ENCODE assay signal across 8 cellular contexts in genomic region chr22:21952586-21953571, GRCh38. TPM values are rescaled to one million over a fixed set of nuclear protein-coding genes. Genes with fewer than 3 reads are reported as not detected.
A peak's percentile ranks its signal among the peaks of the same experiment; 100 is the strongest.
DNase-seq lines count a peak whose midpoint lies in the region; ATAC-seq and TF ChIP-seq lines count a peak whose summit lies in the region.

Gene PPM1F (minus strand): TSS chr22:21952848. CDS start chr22:21946048, 6,800 bp downstream.

- DNase-seq in Caki2 (ENCODE audit: low read depth), result peak; percentile 76
- DNase-seq in LoVo (ENCODE audit: low spot score), result peak; percentile 88
- DNase-seq in SKM-1 (lab: John Stamatoyannopoulos, UW; ENCODE audit: unreplicated experiment), result peak; percentile 64
- no peak for DNase-seq in glomerular endothelial cell (ENCODE audit: extremely low read depth, low read depth, low spot score)
- DNase-seq in osteoblast (ENCODE audit: insufficient read length, low spot score, missing footprints), result peak; percentile 99
- peak; percentile 88 to 92 for DNase-seq in suprapubic skin (ENCODE audit: low spot score in 2 of 2)

- H3K27ac ChIP-seq in osteoblast (ENCODE audit: low read depth, low read length) (peak within 1 kb of the TSS; percentile 28), suprapubic skin (peak within 1 kb of the TSS; percentile 71)

- peak within 1 kb of the TSS; percentile 86 for H3K4me3 Mint-ChIP-seq in activated naive CD4-positive, alpha-beta T cell treated with anti-CD3 and anti-CD28 coated beads, Interleukin-2, amount 50 U/mL, for 24 hours

- H3K36me3 ChIP-seq in osteoblast (ENCODE audit: insufficient read depth, low read length) (no peaks in the 10 kb centered on the region), suprapubic skin (peaks cover 1% of the 10 kb centered on the region)

- ATAC-seq in GM21526 (IDR thresholded peaks at IDR 0.05; ENCODE audit: low FRiP score, unreplicated experiment), result peak; percentile 64

- peak; percentile 67 for TF ChIP-seq CTCF in osteoblast (IDR thresholded peaks at IDR 0.05; ENCODE audit: extremely low read depth, low read depth, low read length)
- TF ChIP-seq CTCF in suprapubic skin (IDR thresholded peaks at IDR 0.05), result peak; percentile 90 to 97

- WGBS in suprapubic skin, result 19% methylated on average over 35 of the region's 58 CpGs

- peak within 1 kb of the TSS; percentile 78 for H3K4me3 ChIP-seq in osteoblast (ENCODE audit: insufficient read depth, low read length)
- H3K4me3 ChIP-seq in suprapubic skin, result peak within 1 kb of the TSS; percentile 72

- in situ Hi-C loops in Caki2 (cut with HindIII; ENCODE audit: low pct_unique_long_range_greater_than_20kb, low sequenced_read_pairs), result no loop called here

- peaks cover 38% of the 10 kb centered on the region for H3K79me2 ChIP-seq in osteoblast (ENCODE audit: insufficient read depth, low read length)

- no peaks in the 10 kb centered on the region for H3K36me3 Mint-ChIP-seq in activated naive CD4-positive, alpha-beta T cell treated with anti-CD3 and anti-CD28 coated beads, Interleukin-2, amount 50 U/mL, for 24 hours

- H3K9me3 Mint-ChIP-seq in activated naive CD4-positive, alpha-beta T cell treated with anti-CD3 and anti-CD28 coated beads, Interleukin-2, amount 50 U/mL, for 24 hours, result no peaks in the 10 kb centered on the region

- TF ChIP-seq EP300 in suprapubic skin (IDR thresholded peaks at IDR 0.05), result no peak

- H3K27me3 Mint-ChIP-seq in activated naive CD4-positive, alpha-beta T cell treated with anti-CD3 and anti-CD28 coated beads, Interleukin-2, amount 50 U/mL, for 24 hours, result no peaks in the 10 kb centered on the region

- H3K27me3 ChIP-seq in osteoblast (ENCODE audit: insufficient read depth, low read length) (no peaks in the 10 kb centered on the region), suprapubic skin (no peaks in the 10 kb centered on the region)

- peak within 1 kb of the TSS; percentile 74 for H2AFZ ChIP-seq in osteoblast (ENCODE audit: low read length)

- no peak for TF ChIP-seq POLR2A in suprapubic skin (IDR thresholded peaks at IDR 0.05)

- peak within 1 kb of the TSS; percentile 62 for H3K27ac Mint-ChIP-seq in activated naive CD4-positive, alpha-beta T cell treated with anti-CD3 and anti-CD28 coated beads, Interleukin-2, amount 50 U/mL, for 24 hours

- peaks cover 22% of the 10 kb centered on the region for H3K4me1 Mint-ChIP-seq in activated naive CD4-positive, alpha-beta T cell treated with anti-CD3 and anti-CD28 coated beads, Interleukin-2, amount 50 U/mL, for 24 hours

- H3K9me3 ChIP-seq in osteoblast (ENCODE audit: low read depth, low read length) (no peaks in the 10 kb centered on the region), suprapubic skin (no peaks in the 10 kb centered on the region)

- peak within 1 kb of the TSS; percentile 93 for H3K4me2 ChIP-seq in osteoblast (ENCODE audit: insufficient read depth, low read length)

- H3K4me1 ChIP-seq in osteoblast (ENCODE audit: insufficient read depth, low read length), result peaks cover 11% of the 10 kb centered on the region
- H3K4me1 ChIP-seq in suprapubic skin, result peaks cover 43% of the 10 kb centered on the region

- peaks cover 6% of the 10 kb centered on the region for H4K20me1 ChIP-seq in osteoblast (ENCODE audit: insufficient read depth, low read length)

RNA-seq across cellular contexts. Expression of gene PPM1F, which starts in this region (rescaled TPM):
- total RNA-seq in Caki2 (2014; rRNA removed; shearing (Covaris generic); ENCODE audit: low replicate concordance), result 38.8 and 45.9 TPM in 2 replicates
- total RNA-seq in glomerular endothelial cell (202 and 208 TPM in 2 replicates), osteoblast (22.8 and 24.5 TPM in 2 replicates), suprapubic skin (10 to 100 TPM; 21.9 to 40.7 (median 29.9) TPM)
